In genomic region chr6:113293106-113293505, GRCh38 we compare ENCODE assay signal across 16 cellular contexts.
DNase-seq lines count a peak whose midpoint lies in the region; ATAC-seq, FAIRE-seq and TF ChIP-seq lines count a peak whose summit lies in the region.
"Had no signal": no experiment of that assay in that cellular context is flagged by ENCODE, and none has a peak within 500 bp of the region (broad histone marks: within the 10 kb centered on the region; RNA-seq: fewer than 3 reads in every experiment).

No MANE protein-coding gene starts in this region.

- no peaks in the 10 kb centered on the region for H3K36me3 ChIP-seq in GM12878 (ENCODE audit: control insufficient read depth in 2 of 2, insufficient read depth in 2 of 2, low read length in 1 of 2)
- H3K36me3 ChIP-seq: breast epithelium, thoracic aorta had no signal

- no peaks in the 10 kb centered on the region for H3K9me3 Mint-ChIP-seq in activated T-helper 2 cell treated with anti-CD3 and anti-CD28 coated beads, Interferon-gamma antibody, Interleukin-2, Interleukin-4, amounts not matched to agents 10 μg/mL and 5 μg/mL and 100 μg/mL, durations not matched to agents 14 hours and 24 hours and 36 hours
- H3K9me3 Mint-ChIP-seq: activated T-helper 1 cell treated with anti-CD3 and anti-CD28 coated beads, Interleukin-12 subunit alpha, Interleukin-12 subunit beta, Interleukin-2, Interleukin-4 antibody, amounts not matched to agents 30 ng/mL and 10 ng/mL and 1 ng/mL, durations not matched to agents 14 hours and 24 hours and 36 hours had no signal

- no peaks in the 10 kb centered on the region; the same call in 1 of the 2 replicates for H3K4me1 ChIP-seq in GM12878 (ENCODE audit: control insufficient read depth, insufficient read depth, low read length)
- H3K4me1 ChIP-seq: breast epithelium had no signal

- peak; percentile 31 for DNase-seq in GM12878 (ENCODE audit: low read depth, low spot score)
- DNase-seq in EL, result no peak
- DNase-seq in activated CD4-positive, alpha-beta T cell treated with anti-CD3 and anti-CD28 coated beads for 48 hours, result no peak
- DNase-seq in stimulated activated naive CD4-positive, alpha-beta T cell treated with Interleukin-2 at 50 U/mL for 16 hours (lab: John Stamatoyannopoulos, UW), result no peak
- no peak for DNase-seq in activated T-helper 2 cell treated with anti-CD3 and anti-CD28 coated beads, Interferon-gamma antibody, Interleukin-2, Interleukin-4, amounts not matched to agents 10 μg/mL and 5 μg/mL and 100 μg/mL, durations not matched to agents 14 hours and 24 hours and 36 hours (ENCODE audit: low spot score)
- DNase-seq: DMS53, NCI-H510A treated with DMSO at 0.1 percent for 48 hours, SIG-M5 had no signal

- in situ Hi-C loops in GM12878 (cut with MboI), result no loop called here

- H2AFZ ChIP-seq in GM12878 (ENCODE audit: control insufficient read depth, low read depth, low read length), result peak overlapping the region; percentile 5; the same call in 1 of the 2 replicates

- no peak overlapping the region for H3K4me3 ChIP-seq in GM12878
- H3K4me3 ChIP-seq: breast epithelium, thoracic aorta had no signal

- no peaks in the 10 kb centered on the region for H3K27me3 Mint-ChIP-seq in activated T-helper 2 cell treated with anti-CD3 and anti-CD28 coated beads, Interferon-gamma antibody, Interleukin-2, Interleukin-4, amounts not matched to agents 10 μg/mL and 5 μg/mL and 100 μg/mL, durations not matched to agents 14 hours and 24 hours and 36 hours (ENCODE audit: low read depth)

- no peaks in the 10 kb centered on the region for H4K20me1 ChIP-seq in GM12878 (ENCODE audit: control insufficient read depth, insufficient read depth)

- TF ChIP-seq POLR2A in GM12878 (IDR thresholded peaks at IDR 0.05; ENCODE audit: low read depth, low read length), result no peak

- intact Hi-C loops in GM12878 (cut with micrococcal nuclease; ENCODE audit: unreplicated experiment), result loop anchor here (5.0 kb wide), 2 partner anchors 339 to 564 kb away; partner anchors contain the start of gene MARCKS
- intact Hi-C loops in activated T-helper 2 cell treated with anti-CD3 and anti-CD28 coated beads, Interferon-gamma antibody, Interleukin-2, Interleukin-4, amounts not matched to agents 10 μg/mL and 5 μg/mL and 100 μg/mL, durations not matched to agents 14 hours and 24 hours and 36 hours (cut with micrococcal nuclease), result no loop called here

- H3K79me2 ChIP-seq in GM12878 (ENCODE audit: control insufficient read depth, insufficient read depth, low read length), result no peaks in the 10 kb centered on the region

- H3K9ac ChIP-seq in GM12878 (ENCODE audit: control insufficient read depth, insufficient read depth, low read length), result no peak overlapping the region

- H3K27ac Mint-ChIP-seq in activated T-helper 2 cell treated with anti-CD3 and anti-CD28 coated beads, Interferon-gamma antibody, Interleukin-2, Interleukin-4, amounts not matched to agents 10 μg/mL and 5 μg/mL and 100 μg/mL, durations not matched to agents 14 hours and 24 hours and 36 hours, result no peak overlapping the region
- H3K27ac Mint-ChIP-seq: activated T-helper 1 cell treated with anti-CD3 and anti-CD28 coated beads, Interleukin-12 subunit alpha, Interleukin-12 subunit beta, Interleukin-2, Interleukin-4 antibody, amounts not matched to agents 30 ng/mL and 10 ng/mL and 1 ng/mL, durations not matched to agents 14 hours and 24 hours and 36 hours; mesothelial cell of epicardium; WTC11 had no signal

- H3K36me3 Mint-ChIP-seq in activated T-helper 2 cell treated with anti-CD3 and anti-CD28 coated beads, Interferon-gamma antibody, Interleukin-2, Interleukin-4, amounts not matched to agents 10 μg/mL and 5 μg/mL and 100 μg/mL, durations not matched to agents 14 hours and 24 hours and 36 hours (ENCODE audit: low read depth), result no peaks in the 10 kb centered on the region
- H3K36me3 Mint-ChIP-seq: mesothelial cell of epicardium, WTC11 had no signal

- no peak overlapping the region for H3K27ac ChIP-seq in GM12878 (ENCODE audit: control insufficient read depth, insufficient read depth)
- H3K27ac ChIP-seq: breast epithelium, thoracic aorta had no signal

- RAD21 ChIA-PET in GM12878 (lab: Charles Lee; ENCODE audit: unreplicated experiment), result no interaction called here

- peak; percentile 87 for ATAC-seq in GM18511 (IDR thresholded peaks at IDR 0.05; ENCODE audit: unreplicated experiment)
- peak; percentile 82 for ATAC-seq in GM21515 (IDR thresholded peaks at IDR 0.05; ENCODE audit: unreplicated experiment)
- peak; percentile 81 for ATAC-seq in HG03045 (IDR thresholded peaks at IDR 0.05; ENCODE audit: unreplicated experiment)
- ATAC-seq in GM12878, result peak; percentile 96
- ATAC-seq: WTC11 had no signal

- WGBS in GM12878 (ENCODE audit: insufficient coverage, insufficient replicate concordance, low lambda C conversion rate, missing lambda C conversion rate), result 0% methylated on average over 1 of the region's 1 CpG

- no TSS peak for BruUV-seq in GM12878 (replicated peaks; lab: Mats Ljungman, UMichigan)

- TF ChIP-seq CTCF in GM12878 (IDR thresholded peaks at IDR 0.05 in 2 of 3, conservative IDR thresholded peaks at IDR 0.05 in 1 of 3; ENCODE audit: control insufficient read depth in 2 of 3, extremely low read depth in 1 of 3, insufficient read depth in 1 of 3, low read depth in 3 of 3, low read length in 3 of 3), result no peak

- FAIRE-seq in GM12878 (lab: Jason Lieb, UNC), result no peak

- POLR2A ChIA-PET in GM12878 (lab: Charles Lee), result no interaction called here

- SMC1A ChIA-PET in GM12878 (lab: Charles Lee; ENCODE audit: uncharacterized antibody, unreplicated experiment), result interaction anchor here (0.6 to 1.4 kb wide), 3 partner anchors 13 to 580 kb away, joined by 3 read pairs; no protein-coding TSS in a partner anchor

- TF ChIP-seq RAD21 in GM12878 (IDR thresholded peaks at IDR 0.05; ENCODE audit: insufficient read depth, low read depth, low read length), result no peak

- H3K4me1 Mint-ChIP-seq in activated T-helper 2 cell treated with anti-CD3 and anti-CD28 coated beads, Interferon-gamma antibody, Interleukin-2, Interleukin-4, amounts not matched to agents 10 μg/mL and 5 μg/mL and 100 μg/mL, durations not matched to agents 14 hours and 24 hours and 36 hours (ENCODE audit: low read depth), result no peaks in the 10 kb centered on the region

- TF ChIP-seq EP300 in GM12878 (IDR thresholded peaks at IDR 0.05; ENCODE audit: borderline replicate concordance in 1 of 2, control insufficient read depth in 1 of 2, low read depth in 2 of 2, low read length in 2 of 2), result peak; percentile 58 to 70; a peak in 2 of 4 replicates

- no peaks in the 10 kb centered on the region for H3K27me3 ChIP-seq in GM12878 (replicated peaks in 1 of 2; ENCODE audit: control insufficient read depth in 2 of 2, insufficient read depth in 2 of 2, low read length in 1 of 2)
- H3K27me3 ChIP-seq: breast epithelium had no signal

- CTCF ChIA-PET in GM12878 (lab: Yijun Ruan, JAX), result interaction anchor here (1.5 to 2.9 kb wide), 2 partner anchors 13 to 586 kb away, joined by 3 to 15 read pairs; no protein-coding TSS in a partner anchor

- H3K4me3 Mint-ChIP-seq in activated T-helper 2 cell treated with anti-CD3 and anti-CD28 coated beads, Interferon-gamma antibody, Interleukin-2, Interleukin-4, amounts not matched to agents 10 μg/mL and 5 μg/mL and 100 μg/mL, durations not matched to agents 14 hours and 24 hours and 36 hours (ENCODE audit: low read depth), result no peak overlapping the region
- H3K4me3 Mint-ChIP-seq: activated T-helper 1 cell treated with anti-CD3 and anti-CD28 coated beads, Interleukin-12 subunit alpha, Interleukin-12 subunit beta, Interleukin-2, Interleukin-4 antibody, amounts not matched to agents 30 ng/mL and 10 ng/mL and 1 ng/mL, durations not matched to agents 14 hours and 24 hours and 36 hours; mesothelial cell of epicardium; WTC11 had no signal

- H3K9me3 ChIP-seq in GM12878 (replicated peaks; ENCODE audit: control insufficient read depth, insufficient read depth, low read length), result peaks cover 5% of the 10 kb centered on the region
- H3K9me3 ChIP-seq: breast epithelium, thoracic aorta had no signal

- H3K4me2 ChIP-seq in GM12878 (ENCODE audit: control insufficient read depth, insufficient read depth), result peak overlapping the region; percentile 53

TF ChIP-seq in GM12878, 131 proteins besides CTCF, POLR2A, EP300 and RAD21 (continues in another document):
- TF ChIP-seq DPF2 (IDR thresholded peaks at IDR 0.05) (peak; percentile 86), MTA2 (IDR thresholded peaks at IDR 0.05; ENCODE audit: low read depth) (peak; percentile 93), WRNIP1 (IDR thresholded peaks at IDR 0.05; ENCODE audit: borderline replicate concordance, low read depth, low read length) (no peak), BMI1 (IDR thresholded peaks at IDR 0.05; ENCODE audit: borderline replicate concordance) (peak; percentile 31; the same call in 1 of the 2 replicates), ZNF217 (IDR thresholded peaks at IDR 0.05) (peak; percentile 87; the same call in 1 of the 2 replicates), USF2 (IDR thresholded peaks at IDR 0.05; ENCODE audit: borderline replicate concordance, low read depth, low read length) (no peak)
